ENCODE assay signal across 12 cellular contexts in genomic region chr1:66729130-66729922, GRCh38. TPM values are rescaled to one million over a fixed set of nuclear protein-coding genes. Genes with fewer than 3 reads are reported as not detected.
DNase-seq lines count a peak whose midpoint lies in the region; ATAC-seq and TF ChIP-seq lines count a peak whose summit lies in the region.
"Had no signal": no experiment of that assay in that cellular context is flagged by ENCODE, and none has a peak within 500 bp of the region (broad histone marks: within the 10 kb centered on the region; RNA-seq: fewer than 3 reads in every experiment).

No MANE protein-coding gene starts in this region.

- CTCF ChIA-PET in activated CD4-positive, alpha-beta memory T cell treated with anti-CD3 and anti-CD28 coated beads for 36 hours (lab: Charles Lee) = no interaction called here
- CTCF ChIA-PET in naive thymus-derived CD4-positive, alpha-beta T cell (lab: Charles Lee) = interaction anchor here (1.0 kb wide), 2 partner anchors 283 to 420 kb away, joined by 3 to 4 read pairs; no protein-coding TSS in a partner anchor

- H3K27ac ChIP-seq in naive thymus-derived CD4-positive, alpha-beta T cell (ENCODE audit: low read depth, low read length) = no peak overlapping the region
- H3K27ac ChIP-seq in esophagus squamous epithelium = peak overlapping the region in 1 of 4 donors; percentile 13
- H3K27ac ChIP-seq: PC-9 had no signal

- intact Hi-C loops in activated CD4-positive, alpha-beta memory T cell treated with anti-CD3 and anti-CD28 coated beads for 36 hours (cut with micrococcal nuclease) = loop anchor here (5.0 to 10.0 kb wide), 5 partner anchors 122 to 772 kb away; no protein-coding TSS in a partner anchor
- intact Hi-C loops in naive thymus-derived CD4-positive, alpha-beta T cell (cut with micrococcal nuclease) = loop anchor here in 1 of 2 donors (10.0 kb wide), 1 partner anchor 775 kb away; no protein-coding TSS in a partner anchor
- intact Hi-C loops in esophagus squamous epithelium (cut with DNase I) = no loop called here

- H3K27me3 ChIP-seq in naive thymus-derived CD4-positive, alpha-beta T cell (ENCODE audit: control insufficient read depth in 2 of 2, insufficient read depth in 2 of 2, low read length in 2 of 2) = no peaks in the 10 kb centered on the region
- H3K27me3 ChIP-seq in esophagus squamous epithelium = no peaks in the 10 kb centered on the region

- H3K27me3 Mint-ChIP-seq in activated T-cell treated with anti-CD3 and anti-CD28 coated beads, Interleukin-2, amount 50 U/mL, for 4 hours (ENCODE audit: low read depth) = peaks cover 6% of the 10 kb centered on the region
- peaks cover 4% of the 10 kb centered on the region for H3K27me3 Mint-ChIP-seq in activated CD4-positive, alpha-beta memory T cell treated with anti-CD3 and anti-CD28 coated beads for 36 hours
- H3K27me3 Mint-ChIP-seq in naive thymus-derived CD4-positive, alpha-beta T cell = peaks cover 0 to 18% (median 4%) of the 10 kb centered on the region in 5 donors

- no peaks in the 10 kb centered on the region for H3K36me3 Mint-ChIP-seq in activated T-cell treated with anti-CD3 and anti-CD28 coated beads, Interleukin-2, amount 50 U/mL, for 4 hours (ENCODE audit: insufficient read depth)
- H3K36me3 Mint-ChIP-seq in activated CD4-positive, alpha-beta memory T cell treated with anti-CD3 and anti-CD28 coated beads for 36 hours = no peaks in the 10 kb centered on the region
- peaks cover 0 to 4% (median 0%) of the 10 kb centered on the region in 5 donors for H3K36me3 Mint-ChIP-seq in naive thymus-derived CD4-positive, alpha-beta T cell

- POLR2A ChIA-PET in activated CD4-positive, alpha-beta memory T cell treated with anti-CD3 and anti-CD28 coated beads for 36 hours (lab: Charles Lee) = no interaction called here
- POLR2A ChIA-PET in naive thymus-derived CD4-positive, alpha-beta T cell (lab: Charles Lee) = no interaction called here

- no peak overlapping the region for H3K4me3 Mint-ChIP-seq in activated T-cell treated with anti-CD3 and anti-CD28 coated beads, Interleukin-2, amount 50 U/mL, for 4 hours
- no peak overlapping the region for H3K4me3 Mint-ChIP-seq in activated CD4-positive, alpha-beta memory T cell treated with anti-CD3 and anti-CD28 coated beads for 36 hours
- peak overlapping the region in 9 of 10 donors; percentile 4 to 65 (median 39) for H3K4me3 Mint-ChIP-seq in naive thymus-derived CD4-positive, alpha-beta T cell

- WGBS in esophagus squamous epithelium, 2 donors = 33 to 43% methylated on average over 9 of the region's 9 CpGs

- no peaks in the 10 kb centered on the region for H3K36me3 ChIP-seq in naive thymus-derived CD4-positive, alpha-beta T cell (ENCODE audit: control insufficient read depth in 2 of 3, insufficient read depth in 3 of 3, low read length in 3 of 3)
- no peaks in the 10 kb centered on the region for H3K36me3 ChIP-seq in esophagus squamous epithelium

- peak; percentile 16 to 52 for ATAC-seq in activated T-cell treated with anti-CD3 and anti-CD28 coated beads, Interleukin-2, amount 50 U/mL, for 4 hours
- peak; percentile 64 for ATAC-seq in naive thymus-derived CD4-positive, alpha-beta T cell

- no peak for TF ChIP-seq CTCF in esophagus squamous epithelium (IDR thresholded peaks at IDR 0.05)

- TF ChIP-seq POLR2A in esophagus squamous epithelium (IDR thresholded peaks at IDR 0.05) = no peak

- no peak overlapping the region for H3K4me3 ChIP-seq in naive thymus-derived CD4-positive, alpha-beta T cell (ENCODE audit: low read length)
- no peak overlapping the region for H3K4me3 ChIP-seq in esophagus squamous epithelium
- H3K4me3 ChIP-seq: PC-9 had no signal

- H3K27ac Mint-ChIP-seq in activated CD4-positive, alpha-beta memory T cell treated with anti-CD3 and anti-CD28 coated beads for 36 hours = peak overlapping the region; percentile 43
- peak overlapping the region; percentile 13 to 93 (median 76) for H3K27ac Mint-ChIP-seq in naive thymus-derived CD4-positive, alpha-beta T cell
- H3K27ac Mint-ChIP-seq: progenitor cell of endocrine pancreas had no signal

- H3K4me1 Mint-ChIP-seq in activated T-cell treated with anti-CD3 and anti-CD28 coated beads, Interleukin-2, amount 50 U/mL, for 4 hours (ENCODE audit: low read depth) = peaks cover 16% of the 10 kb centered on the region
- H3K4me1 Mint-ChIP-seq in activated CD4-positive, alpha-beta memory T cell treated with anti-CD3 and anti-CD28 coated beads for 36 hours (ENCODE audit: low read depth) = peaks cover 24% of the 10 kb centered on the region
- peaks cover 8 to 28% (median 17%) of the 10 kb centered on the region in 7 donors for H3K4me1 Mint-ChIP-seq in naive thymus-derived CD4-positive, alpha-beta T cell

- H3K4me1 ChIP-seq in naive thymus-derived CD4-positive, alpha-beta T cell (ENCODE audit: control insufficient read depth in 2 of 2, insufficient read depth in 2 of 2, low read length in 2 of 2) = peaks cover 0 to 3% of the 10 kb centered on the region in 2 donors
- no peaks in the 10 kb centered on the region for H3K4me1 ChIP-seq in esophagus squamous epithelium

- H3K9me3 Mint-ChIP-seq in activated T-cell treated with anti-CD3 and anti-CD28 coated beads, Interleukin-2, amount 50 U/mL, for 4 hours = peaks cover 5% of the 10 kb centered on the region
- H3K9me3 Mint-ChIP-seq in activated CD4-positive, alpha-beta memory T cell treated with anti-CD3 and anti-CD28 coated beads for 36 hours = no peaks in the 10 kb centered on the region
- H3K9me3 Mint-ChIP-seq in naive thymus-derived CD4-positive, alpha-beta T cell = no peaks in the 10 kb centered on the region

- DNase-seq in activated T-cell treated with anti-CD3 and anti-CD28 coated beads, Interleukin-2, amount 50 U/mL, for 4 hours = no peak
- DNase-seq in activated T-cell treated with anti-CD3 and anti-CD28 coated beads, Interleukin-2, amount 50 U/mL, for 48 hours = no peak
- DNase-seq in LHCN-M2 (ENCODE audit: low read depth) = peak; percentile 63
- DNase-seq in activated CD4-positive, alpha-beta memory T cell treated with anti-CD3 and anti-CD28 coated beads for 36 hours = peak; percentile 51
- DNase-seq in naive thymus-derived CD4-positive, alpha-beta T cell = peak in 7 of 9 donors; percentile 49 to 76 (median 64)
- no peak for DNase-seq in esophagus squamous epithelium (lab: John Stamatoyannopoulos, UW)
- DNase-seq in retina = no peak
- no peak for DNase-seq in kidney glomerular epithelial cell (lab: John Stamatoyannopoulos, UW)
- DNase-seq: activated CD4-positive, CD25-positive, alpha-beta regulatory T cell; PC-9 had no signal

- no peaks in the 10 kb centered on the region for H3K9me3 ChIP-seq in naive thymus-derived CD4-positive, alpha-beta T cell (ENCODE audit: control insufficient read depth in 2 of 3, low read length in 3 of 3)
- H3K9me3 ChIP-seq in esophagus squamous epithelium = no peaks in the 10 kb centered on the region

RNA-seq across cellular contexts. Expression of gene DYNLT5, which starts 22.9 kb away (rescaled TPM):
- total RNA-seq in activated T-cell treated with anti-CD3 and anti-CD28 coated beads, Interleukin-2, amount 50 U/mL, for 4 hours = not detected
- total RNA-seq in LHCN-M2 (2014; rRNA removed) = 4.9 and 5.7 TPM in 2 replicates
- 1.3 TPM for polyA plus RNA-seq in LHCN-M2 (2012)
- not detected for total RNA-seq in activated CD4-positive, alpha-beta memory T cell treated with anti-CD3 and anti-CD28 coated beads for 36 hours
- under 1 TPM in 1 of 5 experiments, not detected in 4; 0.46 TPM for total RNA-seq in naive thymus-derived CD4-positive, alpha-beta T cell
- not detected for polyA plus RNA-seq in naive thymus-derived CD4-positive, alpha-beta T cell
- 1 to 10 TPM in 1 of 4 donors, under 1 TPM in 1, not detected in 2; 0.22 to 3.1 TPM for total RNA-seq in esophagus squamous epithelium
- total RNA-seq: kidney epithelial cell, PC-9 had no signal

Comparison
In these comparisons a context has a peak if more than half of its experiments do, and no peak if none do; other contexts are left out.
1. DNase-seq: peak in LHCN-M2 (single experiment), activated CD4-positive, alpha-beta memory T cell treated with anti-CD3 and anti-CD28 coated beads for 36 hours (single experiment) and naive thymus-derived CD4-positive, alpha-beta T cell (7 of 9); none in activated T-cell treated with anti-CD3 and anti-CD28 coated beads, Interleukin-2, amount 50 U/mL, for 4 hours (single experiment), activated T-cell treated with anti-CD3 and anti-CD28 coated beads, Interleukin-2, amount 50 U/mL, for 48 hours (0 of 2), esophagus squamous epithelium (single experiment), retina (single experiment) and kidney glomerular epithelial cell (single experiment).
2. H3K4me3 Mint-ChIP-seq: peak in naive thymus-derived CD4-positive, alpha-beta T cell (9 of 10); none in activated T-cell treated with anti-CD3 and anti-CD28 coated beads, Interleukin-2, amount 50 U/mL, for 4 hours (single experiment) and activated CD4-positive, alpha-beta memory T cell treated with anti-CD3 and anti-CD28 coated beads for 36 hours (single experiment).